9 cellular contexts compared by ENCODE assay signal in the genomic region with DNA sequence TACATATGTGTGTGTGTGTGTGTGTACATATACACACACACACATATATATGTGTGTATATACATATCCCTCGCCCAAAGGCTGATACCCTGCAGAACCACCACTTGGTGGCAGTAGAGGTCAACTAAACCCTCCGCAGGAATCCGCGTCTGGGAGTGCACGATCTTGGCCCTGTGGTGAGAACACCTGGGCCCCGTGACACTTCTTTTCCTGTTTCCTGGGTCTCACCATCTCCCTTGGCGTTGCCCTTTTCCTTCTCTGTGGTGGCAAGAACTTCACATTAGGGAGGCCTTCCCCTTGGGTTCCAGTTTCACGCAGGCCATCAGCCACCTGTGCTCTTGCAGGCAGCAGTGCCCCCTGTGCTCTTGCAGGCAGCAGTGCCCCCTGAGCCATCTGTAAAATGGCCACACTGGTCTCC. TPM values are rescaled to one million over a fixed set of nuclear protein-coding genes. Genes with fewer than 3 reads are reported as not detected.
DNase-seq lines count a peak whose midpoint lies in the region; ATAC-seq, FAIRE-seq and TF ChIP-seq lines count a peak whose summit lies in the region.
"Had no signal": no experiment of that assay in that cellular context is flagged by ENCODE, and none has a peak within 500 bp of the region (broad histone marks: within the 10 kb centered on the region; RNA-seq: fewer than 3 reads in every experiment).

No MANE protein-coding gene starts in this region.

- H3K36me3 Mint-ChIP-seq in mesothelial cell of epicardium: no peaks in the 10 kb centered on the region

- peaks cover 23% of the 10 kb centered on the region for H3K4me1 Mint-ChIP-seq in mesothelial cell of epicardium

- FAIRE-seq in GM19239 (lab: Jason Lieb, UNC): peak; percentile 94

- ATAC-seq in HG03342 (IDR thresholded peaks at IDR 0.05; ENCODE audit: unreplicated experiment): peak; percentile 87

- no peak overlapping the region for H3K4me3 Mint-ChIP-seq in mesothelial cell of epicardium

- H3K27ac Mint-ChIP-seq in mesothelial cell of epicardium: no peak overlapping the region

- H3K27ac ChIP-seq in C4-2B: no peak overlapping the region

- DNase-seq in GM19239 (ENCODE audit: insufficient read length, low spot score): peak; percentile 53
- DNase-seq in NCI-H510A treated with DMSO at 0.1 percent for 48 hours (lab: John Stamatoyannopoulos, UW): peak; percentile 78
- peak; percentile 24 to 53 for DNase-seq in activated CD4-positive, alpha-beta T cell treated with anti-CD3 and anti-CD28 coated beads, Interleukin-2, amount 50 U/mL, for 24 hours (ENCODE audit: low read depth in 1 of 2, low spot score in 1 of 2)
- peak; percentile 20 for DNase-seq in effector CD8-positive, alpha-beta T cell (lab: John Stamatoyannopoulos, UW)
- DNase-seq in mesothelial cell of epicardium (ENCODE audit: low spot score in 2 of 2, unreplicated experiment in 2 of 2): peak; percentile 40 to 70
- peak; percentile 2 to 4 for DNase-seq in stimulated activated CD8-positive, alpha-beta memory T cell treated with anti-CD3 and anti-CD28 coated beads, Interleukin-4, amount 100 ng/mL, for 4 hours (ENCODE audit: low read depth in 2 of 2, low spot score in 1 of 2)

- H3K27me3 Mint-ChIP-seq in mesothelial cell of epicardium (ENCODE audit: low read depth): peaks cover 60% of the 10 kb centered on the region

- H3K9me3 Mint-ChIP-seq in mesothelial cell of epicardium: no peaks in the 10 kb centered on the region

- TF ChIP-seq CTCF in C4-2B (conservative IDR thresholded peaks at IDR 0.05) (peak; percentile 92), mesothelial cell of epicardium (IDR thresholded peaks at IDR 0.05; ENCODE audit: unreplicated experiment) (peak; percentile 89)

RNA-seq across cellular contexts. Expression of gene IL9, which starts 8.2 kb away (rescaled TPM):
- not detected in 3 replicates for total RNA-seq in mesothelial cell of epicardium

RNA-seq across cellular contexts. Expression of gene SLC25A48, which starts 53.0 kb away (rescaled TPM):
- total RNA-seq in mesothelial cell of epicardium: 0.93 to 1.5 TPM (median 1.2 TPM) in 3 replicates
- total RNA-seq: activated CD8-positive, alpha-beta memory T cell treated with anti-CD3 and anti-CD28 coated beads for 36 hours had no signal

Comparison
In these comparisons a context has a peak if more than half of its experiments do, and no peak if none do; other contexts are left out.
1. DNase-seq: peak in every context shown above with its lines; median percentile 78 in NCI-H510A treated with DMSO at 0.1 percent for 48 hours; 55 in mesothelial cell of epicardium; 53 in GM19239; 38 in activated CD4-positive, alpha-beta T cell treated with anti-CD3 and anti-CD28 coated beads, Interleukin-2, amount 50 U/mL, for 24 hours; 20 in effector CD8-positive, alpha-beta T cell; 3 in stimulated activated CD8-positive, alpha-beta memory T cell treated with anti-CD3 and anti-CD28 coated beads, Interleukin-4, amount 100 ng/mL, for 4 hours.